In genomic region chr1:59173721-59174120, GRCh38 we compare ENCODE assay signal across 14 cellular contexts.
DNase-seq lines count a peak whose midpoint lies in the region; ATAC-seq and TF ChIP-seq lines count a peak whose summit lies in the region.
"Had no signal": no experiment of that assay in that cellular context is flagged by ENCODE, and none has a peak within 500 bp of the region (broad histone marks: within the 10 kb centered on the region; RNA-seq: fewer than 3 reads in every experiment).

No MANE protein-coding gene starts in this region.

- H3K9me3 ChIP-seq in lower lobe of right lung (no peaks in the 10 kb centered on the region), SJCRH30 (replicated peaks) (0 out of 2 replicates have a peak, but pooled peaks cover 4% of the 10 kb centered on the region)
- H3K9me3 ChIP-seq: tibial artery had no signal

- ATAC-seq in lower lobe of right lung (no peak), HG02870 (IDR thresholded peaks at IDR 0.05; ENCODE audit: unreplicated experiment) (no peak)

- H3K4me1 ChIP-seq in lower lobe of right lung (no peaks in the 10 kb centered on the region), SJCRH30 (peaks cover 24% of the 10 kb centered on the region)

- peak; percentile 34 for DNase-seq in CD1c-positive myeloid dendritic cell (ENCODE audit: extremely low spot score)
- peak; percentile 62 for DNase-seq in M059J (ENCODE audit: low read depth)
- peak; percentile 82 to 88 for DNase-seq in cardiac fibroblast (ENCODE audit: low read depth in 2 of 2)
- DNase-seq in non-pigmented ciliary epithelial cell (ENCODE audit: low read depth) = peak; percentile 62
- no peak for DNase-seq in lower lobe of right lung
- no peak for DNase-seq in NCI-H524 treated with DMSO at 0.1 percent for 48 hours (lab: John Stamatoyannopoulos, UW)
- DNase-seq in SJCRH30 = no peak
- DNase-seq: activated CD4-positive, alpha-beta T cell treated with anti-CD3 and anti-CD28 coated beads for 48 hours; activated T-cell treated with anti-CD3 and anti-CD28 coated beads, Interleukin-2, amount 50 U/mL, for 48 hours; dorsolateral prefrontal cortex; NCI-H1436; T-helper 2 cell; tibial artery had no signal

- H3K36me3 ChIP-seq in lower lobe of right lung (no peaks in the 10 kb centered on the region), SJCRH30 (no peaks in the 10 kb centered on the region)
- H3K36me3 ChIP-seq: tibial artery had no signal

- TF ChIP-seq CTCF in cardiac fibroblast (IDR thresholded peaks at IDR 0.05; ENCODE audit: low read depth, low read length) (no peak), lower lobe of right lung (IDR thresholded peaks at IDR 0.05) (no peak)

- H3K27ac ChIP-seq in lower lobe of right lung (no peak overlapping the region), SJCRH30 (no peak overlapping the region)
- H3K27ac ChIP-seq: dorsolateral prefrontal cortex, tibial artery had no signal

- H3K4me3 ChIP-seq in cardiac fibroblast (replicated peaks in 1 of 2; ENCODE audit: low read depth in 2 of 2, low read length in 2 of 2) (no peak overlapping the region), lower lobe of right lung (no peak overlapping the region), SJCRH30 (no peak overlapping the region)
- H3K4me3 ChIP-seq: dorsolateral prefrontal cortex, tibial artery had no signal

- no peaks in the 10 kb centered on the region for H3K27me3 ChIP-seq in lower lobe of right lung (ENCODE audit: low read depth)
- H3K27me3 ChIP-seq in SJCRH30 = no peaks in the 10 kb centered on the region
- H3K27me3 ChIP-seq: dorsolateral prefrontal cortex, tibial artery had no signal

- intact Hi-C loops in lower lobe of right lung (cut with DNase I) = no loop called here

Comparison
In these comparisons a context has a peak if more than half of its experiments do, and no peak if none do; other contexts are left out.
1. DNase-seq: peak in CD1c-positive myeloid dendritic cell (single experiment), M059J (single experiment), cardiac fibroblast (2 of 2) and non-pigmented ciliary epithelial cell (single experiment); none in lower lobe of right lung (single experiment), NCI-H524 treated with DMSO at 0.1 percent for 48 hours (single experiment) and SJCRH30 (0 of 2).